13 cellular contexts compared by ENCODE assay signal in genomic region chr20:50187403-50188051, GRCh38. TPM values are rescaled to one million over a fixed set of nuclear protein-coding genes. Genes with fewer than 3 reads are reported as not detected.
DNase-seq lines count a peak whose midpoint lies in the region; ATAC-seq, FAIRE-seq and TF ChIP-seq lines count a peak whose summit lies in the region.
"Had no signal": no experiment of that assay in that cellular context is flagged by ENCODE, and none has a peak within 500 bp of the region (broad histone marks: within the 10 kb centered on the region; RNA-seq: fewer than 3 reads in every experiment).

No MANE protein-coding gene starts in this region.

- no peaks in the 10 kb centered on the region for H3K9me3 Mint-ChIP-seq in natural killer cell
- H3K9me3 Mint-ChIP-seq in natural killer cell treated with Interleukin-12 subunit alpha and Interleukin-12 subunit beta and Interleukin-15 and Interleukin-18, amount 100 ng/mL, for 72 hours: no peaks in the 10 kb centered on the region
- no peaks in the 10 kb centered on the region for H3K9me3 Mint-ChIP-seq in stimulated activated memory B cell treated with anti-CD40 and anti-IgM and Interleukin-4, amounts not matched to agents 10 μg/mL and 1 μg/mL and 100 μg/mL, for 72 hours
- H3K9me3 Mint-ChIP-seq: naive thymus-derived CD4-positive, alpha-beta T cell had no signal

- peaks cover 8% of the 10 kb centered on the region; the same call in 1 of the 2 replicates for H4K20me1 ChIP-seq in HepG2 (ENCODE audit: insufficient read depth, low read length)

- peak in 1 of 2 experiments; percentile 43; a peak in 2 of 4 replicates for TF ChIP-seq POLR2A in HepG2 (IDR thresholded peaks at IDR 0.05; ENCODE audit: insufficient read depth in 1 of 2, low read depth in 2 of 2, low read length in 2 of 2)

- no peaks in the 10 kb centered on the region for H3K9me3 ChIP-seq in HepG2 (ENCODE audit: low read length)

- peaks cover 11% of the 10 kb centered on the region for H3K79me2 ChIP-seq in HepG2 (ENCODE audit: insufficient read depth, low read length)

- no TSS peak for BruUV-seq in HepG2 (replicated peaks; lab: Mats Ljungman, UMichigan)

- TF ChIP-seq EP300 in HepG2 (IDR thresholded peaks at IDR 0.05; ENCODE audit: low read depth in 2 of 2, low read length in 2 of 2): peak; percentile 19 to 63; a peak in 1 of 4 replicates
- no peak for TF ChIP-seq EP300 in HepG2 (CRISPR knock-in tag; IDR thresholded peaks at IDR 0.05; ENCODE audit: borderline replicate concordance)

- H3K27me3 Mint-ChIP-seq in natural killer cell (ENCODE audit: low read depth in 2 of 2): peaks cover 11 to 27% of the 10 kb centered on the region in 2 donors
- peaks cover 17% of the 10 kb centered on the region in 2 donors for H3K27me3 Mint-ChIP-seq in natural killer cell treated with Interleukin-12 subunit alpha and Interleukin-12 subunit beta and Interleukin-15 and Interleukin-18, amount 100 ng/mL, for 72 hours
- H3K27me3 Mint-ChIP-seq in stimulated activated memory B cell treated with anti-CD40 and anti-IgM and Interleukin-4, amounts not matched to agents 10 μg/mL and 1 μg/mL and 100 μg/mL, for 72 hours: peaks cover 31% of the 10 kb centered on the region

- in situ Hi-C loops in astrocyte of the spinal cord (cut with HindIII; ENCODE audit: low sequenced_read_pairs): no loop called here
- in situ Hi-C loops in HepG2 (cut with HindIII; ENCODE audit: extremely low pct_ligation_motif_present, low pct_unique_long_range_greater_than_20kb): loop anchor here (5.0 kb wide), 4 partner anchors 155 to 390 kb away; no protein-coding TSS in a partner anchor

- WGBS in HepG2 (ENCODE audit: low lambda C conversion rate): 10% methylated on average over 11 of the region's 12 CpGs

- H3K4me2 ChIP-seq in HepG2 (ENCODE audit: low read depth, low read length): peak overlapping the region; percentile 75

- peak overlapping the region; percentile 46 for H3K4me3 Mint-ChIP-seq in natural killer cell
- no peak overlapping the region for H3K4me3 Mint-ChIP-seq in natural killer cell treated with Interleukin-12 subunit alpha and Interleukin-12 subunit beta and Interleukin-15 and Interleukin-18, amount 100 ng/mL, for 72 hours
- no peak overlapping the region for H3K4me3 Mint-ChIP-seq in stimulated activated memory B cell treated with anti-CD40 and anti-IgM and Interleukin-4, amounts not matched to agents 10 μg/mL and 1 μg/mL and 100 μg/mL, for 72 hours

- CTCF ChIA-PET in HepG2 (lab: Yijun Ruan, JAX; ENCODE audit: low intra/inter-chr PET ratio, low total read pairs): interaction anchor here (1.2 to 6.6 kb wide), 8 partner anchors 107 to 423 kb away, joined by 3 to 138 read pairs (median 4); no protein-coding TSS in a partner anchor

- POLR2A ChIA-PET in HepG2 (lab: Yijun Ruan, JAX): interaction anchor here (0.6 to 6.3 kb wide), 25 partner anchors 16 to 388 kb away, joined by 3 to 98 read pairs (median 7); partner anchors contain the start of gene PEDS1

- no peaks in the 10 kb centered on the region for H3K36me3 ChIP-seq in HepG2 (replicated peaks in 1 of 2; ENCODE audit: control insufficient read depth in 1 of 2, insufficient read depth in 2 of 2, low read length in 2 of 2)

- TF ChIP-seq RAD21 in HepG2 (CRISPR knock-in tag; IDR thresholded peaks at IDR 0.05): no peak

- no peak for ATAC-seq in natural killer cell
- ATAC-seq in natural killer cell treated with Interleukin-12 subunit alpha and Interleukin-12 subunit beta and Interleukin-15 and Interleukin-18, amount 100 ng/mL, for 72 hours: no peak
- ATAC-seq in HepG2: no peak
- ATAC-seq in GM18907 (IDR thresholded peaks at IDR 0.05; ENCODE audit: unreplicated experiment): no peak
- ATAC-seq in stimulated activated memory B cell treated with anti-CD40 and anti-IgM and Interleukin-4, amounts not matched to agents 10 μg/mL and 1 μg/mL and 100 μg/mL, for 72 hours: no peak
- no peak for ATAC-seq in GM21786 (IDR thresholded peaks at IDR 0.05; ENCODE audit: unreplicated experiment)
- ATAC-seq: naive thymus-derived CD4-positive, alpha-beta T cell had no signal

- H2AFZ ChIP-seq in HepG2 (ENCODE audit: low read length): no peak overlapping the region

- no peaks in the 10 kb centered on the region; a peak in 1 of 5 replicates for H3K27me3 ChIP-seq in HepG2 (ENCODE audit: control insufficient read depth in 1 of 2, insufficient read depth in 2 of 2, low read length in 2 of 2)

- TF ChIP-seq CTCF in natural killer cell (IDR thresholded peaks at IDR 0.05) (no peak), astrocyte of the spinal cord (IDR thresholded peaks at IDR 0.05; ENCODE audit: low read depth, low read length) (no peak), HepG2 (CRISPR knock-in tag; IDR thresholded peaks at IDR 0.05) (peak; percentile 30; the same call in 1 of the 2 replicates)

- no peak for DNase-seq in natural killer cell
- DNase-seq in natural killer cell treated with Interleukin-12 subunit alpha and Interleukin-12 subunit beta and Interleukin-15 and Interleukin-18, amount 100 ng/mL, for 72 hours (ENCODE audit: low spot score): no peak
- DNase-seq in astrocyte of the spinal cord (ENCODE audit: low read depth, low spot score): peak; percentile 75
- peak; percentile 77 for DNase-seq in HepG2 (ENCODE audit: low spot score)
- no peak for DNase-seq in activated CD4-positive, alpha-beta T cell treated with anti-CD3 and anti-CD28 coated beads, Interleukin-2, amount 50 U/mL, for 48 hours
- DNase-seq: activated effector memory CD4-positive, alpha-beta T cell treated with Interleukin-2 at 50 U/mL for 16 hours; C1 segment of cervical spinal cord; naive thymus-derived CD4-positive, alpha-beta T cell; NCI-H1694 had no signal

- H3K9ac ChIP-seq in HepG2 (ENCODE audit: insufficient read depth, low read depth, low read length): peak overlapping the region; percentile 55

- H3K4me1 Mint-ChIP-seq in natural killer cell: peaks cover 10% of the 10 kb centered on the region in 2 donors
- peaks cover 8 to 21% of the 10 kb centered on the region in 2 donors for H3K4me1 Mint-ChIP-seq in natural killer cell treated with Interleukin-12 subunit alpha and Interleukin-12 subunit beta and Interleukin-15 and Interleukin-18, amount 100 ng/mL, for 72 hours (ENCODE audit: low read depth in 2 of 2)
- peaks cover 12% of the 10 kb centered on the region for H3K4me1 Mint-ChIP-seq in stimulated activated memory B cell treated with anti-CD40 and anti-IgM and Interleukin-4, amounts not matched to agents 10 μg/mL and 1 μg/mL and 100 μg/mL, for 72 hours

- FAIRE-seq in HepG2 (lab: Jason Lieb, UNC): peak; percentile 4
- FAIRE-seq: frontal cortex had no signal

- intact Hi-C loops in natural killer cell (cut with micrococcal nuclease) (no loop called here), HepG2 (cut with micrococcal nuclease; ENCODE audit: unreplicated experiment) (no loop called here)

- peak overlapping the region; percentile 57 for H3K27ac ChIP-seq in HepG2 (ENCODE audit: extremely low read length, insufficient read depth, low read length)

- H3K27ac Mint-ChIP-seq in natural killer cell: no peak overlapping the region
- H3K27ac Mint-ChIP-seq in natural killer cell treated with Interleukin-12 subunit alpha and Interleukin-12 subunit beta and Interleukin-15 and Interleukin-18, amount 100 ng/mL, for 72 hours: peak overlapping the region in 1 of 2 donors; percentile 49
- no peak overlapping the region for H3K27ac Mint-ChIP-seq in stimulated activated memory B cell treated with anti-CD40 and anti-IgM and Interleukin-4, amounts not matched to agents 10 μg/mL and 1 μg/mL and 100 μg/mL, for 72 hours

- H3K36me3 Mint-ChIP-seq in natural killer cell: no peaks in the 10 kb centered on the region
- peaks cover 4% of the 10 kb centered on the region for H3K36me3 Mint-ChIP-seq in natural killer cell treated with Interleukin-12 subunit alpha and Interleukin-12 subunit beta and Interleukin-15 and Interleukin-18, amount 100 ng/mL, for 72 hours
- no peaks in the 10 kb centered on the region for H3K36me3 Mint-ChIP-seq in stimulated activated memory B cell treated with anti-CD40 and anti-IgM and Interleukin-4, amounts not matched to agents 10 μg/mL and 1 μg/mL and 100 μg/mL, for 72 hours
- H3K36me3 Mint-ChIP-seq: naive thymus-derived CD4-positive, alpha-beta T cell had no signal

- H3K4me3 ChIP-seq in astrocyte of the spinal cord (ENCODE audit: low read depth, low read length) (no peak overlapping the region), HepG2 (replicated peaks in 1 of 3; ENCODE audit: insufficient read depth in 1 of 3, low read depth in 2 of 3, low read length in 3 of 3) (peak overlapping the region; percentile 2 to 61 (median 11); a peak in 5 of 6 replicates)

- H3K4me1 ChIP-seq in HepG2 (ENCODE audit: insufficient read depth, low read length): peaks cover 45% of the 10 kb centered on the region

RNA-seq across cellular contexts. Expression of gene CEBPB, which starts 3.1 kb away (rescaled TPM):
- total RNA-seq in natural killer cell (10 to 100 TPM; 32.1 to 79.8 (median 68.2) TPM), HepG2 (2016; rRNA removed; fragmentation: Illumina TruSeq; extraction: Trizol) (12.1 and 18.5 TPM in 2 replicates)
- 100 to 1,000 TPM; 153 to 167 TPM for total RNA-seq in natural killer cell treated with Interleukin-12 subunit alpha and Interleukin-12 subunit beta and Interleukin-15 and Interleukin-18, amount 100 ng/mL, for 72 hours
- 9.1 and 9.9 TPM in 2 replicates for total RNA-seq in HepG2 (2016; cell fraction: cytosol; rRNA removed; fragmentation: Illumina TruSeq; extraction: Trizol; ENCODE audit: low read depth)
- total RNA-seq in HepG2 (2016; cell fraction: insoluble cytoplasmic fraction; rRNA removed; fragmentation: Illumina TruSeq; extraction: Trizol): 11.0 and 17.4 TPM in 2 replicates
- total RNA-seq in HepG2 (2016; cell fraction: membrane; rRNA removed; fragmentation: Illumina TruSeq; extraction: Trizol): 19.9 and 21.0 TPM in 2 replicates
- 8.1 and 9.8 TPM in 2 replicates for total RNA-seq in HepG2 (2016; cell fraction: nucleus; rRNA removed; fragmentation: Illumina TruSeq; extraction: Trizol)
- 28.2 and 43.0 TPM in 2 replicates for polyA plus RNA-seq in HepG2 (2011; rRNA removed)
- 31.3 and 41.1 TPM in 2 replicates for polyA plus RNA-seq in HepG2 (2011; cell fraction: cytosol; rRNA removed)
- 47.8 and 49.8 TPM in 2 replicates for polyA plus RNA-seq in HepG2 (2011; cell fraction: nucleus; rRNA removed)
- 33.9 and 49.4 TPM in 2 replicates for polyA plus RNA-seq in HepG2 (2012)
- polyA plus RNA-seq in HepG2 (2016; cell fraction: cytosol; fragmentation: Illumina TruSeq; extraction: Trizol; ENCODE audit: low read depth): 8.7 and 9.3 TPM in 2 replicates
- polyA plus RNA-seq in HepG2 (2016; cell fraction: insoluble cytoplasmic fraction; fragmentation: Illumina TruSeq; extraction: Trizol; ENCODE audit: low read depth): 24.7 and 26.6 TPM in 2 replicates
- 16.8 and 19.0 TPM in 2 replicates for polyA plus RNA-seq in HepG2 (2016; cell fraction: membrane; fragmentation: Illumina TruSeq; extraction: Trizol; ENCODE audit: low read depth)
- 21.1 and 24.6 TPM in 2 replicates for polyA plus RNA-seq in HepG2 (2016; cell fraction: nucleus; fragmentation: Illumina TruSeq; extraction: Trizol; ENCODE audit: insufficient read depth, low read depth)
- polyA minus RNA-seq in HepG2 (2011; rRNA and poly(A)+ RNA removed; ENCODE audit: low replicate concordance): 12.1 and 28.5 TPM in 2 replicates
- 56.9 and 63.6 TPM in 2 replicates for polyA minus RNA-seq in HepG2 (2011; cell fraction: cytosol; rRNA and poly(A)+ RNA removed)
- polyA minus RNA-seq in HepG2 (2011; cell fraction: nucleus; rRNA and poly(A)+ RNA removed): 21.4 and 26.7 TPM in 2 replicates

RNA-seq across cellular contexts. Expression of gene PEDS1, which starts 34.0 kb away (rescaled TPM):
- 10 to 100 TPM; 27.4 to 32.8 (median 31.5) TPM for total RNA-seq in natural killer cell
- total RNA-seq in natural killer cell treated with Interleukin-12 subunit alpha and Interleukin-12 subunit beta and Interleukin-15 and Interleukin-18, amount 100 ng/mL, for 72 hours: 10 to 100 TPM; 31.2 to 33.8 TPM
- 21.4 and 30.5 TPM in 2 replicates for total RNA-seq in HepG2 (2016; rRNA removed; fragmentation: Illumina TruSeq; extraction: Trizol)
- total RNA-seq in HepG2 (2016; cell fraction: cytosol; rRNA removed; fragmentation: Illumina TruSeq; extraction: Trizol; ENCODE audit: low read depth): 17.9 and 19.8 TPM in 2 replicates
- 16.4 and 29.4 TPM in 2 replicates for total RNA-seq in HepG2 (2016; cell fraction: insoluble cytoplasmic fraction; rRNA removed; fragmentation: Illumina TruSeq; extraction: Trizol)
- total RNA-seq in HepG2 (2016; cell fraction: membrane; rRNA removed; fragmentation: Illumina TruSeq; extraction: Trizol): 40.2 and 46.0 TPM in 2 replicates
- total RNA-seq in HepG2 (2016; cell fraction: nucleus; rRNA removed; fragmentation: Illumina TruSeq; extraction: Trizol): 19.8 and 24.1 TPM in 2 replicates
- 93.9 and 105 TPM in 2 replicates for polyA plus RNA-seq in HepG2 (2011; rRNA removed)
- 58.6 and 81.5 TPM in 2 replicates for polyA plus RNA-seq in HepG2 (2011; cell fraction: cytosol; rRNA removed)
- polyA plus RNA-seq in HepG2 (2011; cell fraction: nucleus; rRNA removed): 45.3 and 46.9 TPM in 2 replicates
- polyA plus RNA-seq in HepG2 (2012): 29.0 and 44.1 TPM in 2 replicates
- 31.6 and 35.7 TPM in 2 replicates for polyA plus RNA-seq in HepG2 (2016; cell fraction: cytosol; fragmentation: Illumina TruSeq; extraction: Trizol; ENCODE audit: low read depth)
- 33.1 and 37.1 TPM in 2 replicates for polyA plus RNA-seq in HepG2 (2016; cell fraction: insoluble cytoplasmic fraction; fragmentation: Illumina TruSeq; extraction: Trizol; ENCODE audit: low read depth)
- 65.7 and 67.3 TPM in 2 replicates for polyA plus RNA-seq in HepG2 (2016; cell fraction: membrane; fragmentation: Illumina TruSeq; extraction: Trizol; ENCODE audit: low read depth)
- polyA plus RNA-seq in HepG2 (2016; cell fraction: nucleus; fragmentation: Illumina TruSeq; extraction: Trizol; ENCODE audit: insufficient read depth, low read depth): 60.4 and 64.9 TPM in 2 replicates
- 171 and 190 TPM in 2 replicates for polyA minus RNA-seq in HepG2 (2011; rRNA and poly(A)+ RNA removed; ENCODE audit: low replicate concordance)
- 44.9 and 49.0 TPM in 2 replicates for polyA minus RNA-seq in HepG2 (2011; cell fraction: cytosol; rRNA and poly(A)+ RNA removed)
- polyA minus RNA-seq in HepG2 (2011; cell fraction: nucleus; rRNA and poly(A)+ RNA removed): 12.5 and 14.5 TPM in 2 replicates

Comparison
In these comparisons a context has a peak if more than half of its experiments do, and no peak if none do; other contexts are left out.
1. DNase-seq: peak in astrocyte of the spinal cord (single experiment) and HepG2 (single experiment); none in natural killer cell (single experiment), natural killer cell treated with Interleukin-12 subunit alpha and Interleukin-12 subunit beta and Interleukin-15 and Interleukin-18, amount 100 ng/mL, for 72 hours (single experiment) and activated CD4-positive, alpha-beta T cell treated with anti-CD3 and anti-CD28 coated beads, Interleukin-2, amount 50 U/mL, for 48 hours (0 of 2).